Comparison of ENCODE assay signal across 1 cellular context in the genomic region with DNA sequence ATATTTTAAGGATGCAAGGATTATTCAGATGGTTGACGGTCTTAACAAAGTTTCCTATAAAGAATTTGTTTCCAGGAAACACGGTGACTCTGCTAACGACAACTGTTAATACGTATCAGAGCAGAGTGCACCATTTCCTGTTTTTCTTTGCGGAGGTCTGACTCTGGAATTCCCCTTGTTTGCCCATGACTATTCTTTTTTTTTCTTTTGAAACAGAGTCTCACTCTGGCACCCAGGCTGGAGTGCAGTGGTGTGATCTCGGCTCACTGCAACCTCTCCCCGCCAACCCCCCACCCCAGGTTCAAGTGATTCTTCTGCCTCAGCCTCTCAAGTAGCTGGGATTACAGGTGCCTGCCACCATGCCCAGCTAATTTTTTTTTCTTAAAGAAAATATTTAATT.
TF ChIP-seq lines count a peak whose summit lies in the region.

No MANE protein-coding gene starts in this region.

TF ChIP-seq in GM23338, 12 proteins besides CTCF, POLR2A, EP300 and RAD21 (continued from another document):
- TF ChIP-seq, protein P1, sequence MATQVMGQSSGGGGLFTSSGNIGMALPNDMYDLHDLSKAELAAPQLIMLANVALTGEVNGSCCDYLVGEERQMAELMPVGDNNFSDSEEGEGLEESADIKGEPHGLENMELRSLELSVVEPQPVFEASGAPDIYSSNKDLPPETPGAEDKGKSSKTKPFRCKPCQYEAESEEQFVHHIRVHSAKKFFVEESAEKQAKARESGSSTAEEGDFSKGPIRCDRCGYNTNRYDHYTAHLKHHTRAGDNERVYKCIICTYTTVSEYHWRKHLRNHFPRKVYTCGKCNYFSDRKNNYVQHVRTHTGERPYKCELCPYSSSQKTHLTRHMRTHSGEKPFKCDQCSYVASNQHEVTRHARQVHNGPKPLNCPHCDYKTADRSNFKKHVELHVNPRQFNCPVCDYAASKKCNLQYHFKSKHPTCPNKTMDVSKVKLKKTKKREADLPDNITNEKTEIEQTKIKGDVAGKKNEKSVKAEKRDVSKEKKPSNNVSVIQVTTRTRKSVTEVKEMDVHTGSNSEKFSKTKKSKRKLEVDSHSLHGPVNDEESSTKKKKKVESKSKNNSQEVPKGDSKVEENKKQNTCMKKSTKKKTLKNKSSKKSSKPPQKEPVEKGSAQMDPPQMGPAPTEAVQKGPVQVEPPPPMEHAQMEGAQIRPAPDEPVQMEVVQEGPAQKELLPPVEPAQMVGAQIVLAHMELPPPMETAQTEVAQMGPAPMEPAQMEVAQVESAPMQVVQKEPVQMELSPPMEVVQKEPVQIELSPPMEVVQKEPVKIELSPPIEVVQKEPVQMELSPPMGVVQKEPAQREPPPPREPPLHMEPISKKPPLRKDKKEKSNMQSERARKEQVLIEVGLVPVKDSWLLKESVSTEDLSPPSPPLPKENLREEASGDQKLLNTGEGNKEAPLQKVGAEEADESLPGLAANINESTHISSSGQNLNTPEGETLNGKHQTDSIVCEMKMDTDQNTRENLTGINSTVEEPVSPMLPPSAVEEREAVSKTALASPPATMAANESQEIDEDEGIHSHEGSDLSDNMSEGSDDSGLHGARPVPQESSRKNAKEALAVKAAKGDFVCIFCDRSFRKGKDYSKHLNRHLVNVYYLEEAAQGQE (IDR thresholded peaks at IDR 0.05; ENCODE audit: unreplicated experiment): no peak
- TF ChIP-seq ZNF331 (CRISPR knock-in tag; IDR thresholded peaks at IDR 0.05; ENCODE audit: low read depth) (no peak), POLR2AphosphoS5 (IDR thresholded peaks at IDR 0.05; ENCODE audit: low read depth) (no peak), JUNB (IDR thresholded peaks at IDR 0.05; ENCODE audit: unreplicated experiment) (no peak), STAT1 (IDR thresholded peaks at IDR 0.05; ENCODE audit: unreplicated experiment) (no peak), ZNF114 (CRISPR knock-in tag; IDR thresholded peaks at IDR 0.05) (no peak), CREB1 (CRISPR knock-in tag; IDR thresholded peaks at IDR 0.05; ENCODE audit: low read depth) (no peak)
